In the genomic region with DNA sequence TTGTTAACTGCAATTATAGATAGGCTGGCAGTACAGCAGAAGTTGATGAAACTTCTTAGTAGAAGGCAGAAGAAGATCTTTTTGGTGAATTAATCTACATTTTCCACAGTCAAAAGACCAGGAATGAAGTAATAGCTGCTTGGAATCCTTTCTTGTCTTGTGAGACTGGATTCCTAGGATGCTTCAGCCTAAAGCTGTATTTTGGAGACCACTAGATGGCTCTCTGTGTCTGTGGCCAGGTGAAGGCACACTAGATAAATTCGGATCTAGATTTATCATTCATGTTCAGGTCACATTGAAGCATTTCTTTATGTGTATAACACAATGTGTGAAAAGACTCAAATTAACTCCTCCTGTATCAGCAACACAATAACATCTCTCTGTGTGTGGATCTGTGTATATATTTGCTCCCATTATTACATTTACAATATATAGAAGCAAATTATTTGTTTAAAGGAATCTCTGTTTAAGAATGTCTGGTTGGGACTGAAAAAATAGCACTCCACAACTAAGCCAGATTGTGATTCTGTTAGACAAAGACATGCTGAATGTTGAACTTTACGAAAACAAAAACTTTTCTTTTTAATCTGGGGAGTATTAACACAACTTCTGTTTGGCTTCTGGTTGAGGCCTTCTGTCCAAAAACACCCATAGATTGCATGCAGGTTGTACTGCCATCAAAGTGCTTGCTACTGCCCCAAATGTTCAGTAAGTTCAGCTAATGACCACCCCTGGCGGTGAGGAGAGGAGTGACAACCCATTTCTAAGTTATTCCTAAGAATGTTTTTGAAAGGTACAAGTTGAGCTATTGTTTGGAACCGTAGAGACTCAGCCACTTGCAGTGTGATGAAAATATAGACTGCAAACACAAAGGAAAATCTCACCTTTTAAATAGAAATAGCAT, we compare ENCODE assay signal across 9 cellular contexts. TPM values are rescaled to one million over a fixed set of nuclear protein-coding genes. Genes with fewer than 3 reads are reported as not detected.
DNase-seq lines count a peak whose midpoint lies in the region; ATAC-seq, FAIRE-seq and TF ChIP-seq lines count a peak whose summit lies in the region.
"Had no signal": no experiment of that assay in that cellular context is flagged by ENCODE, and none has a peak within 500 bp of the region (broad histone marks: within the 10 kb centered on the region; RNA-seq: fewer than 3 reads in every experiment).

No MANE protein-coding gene starts in this region.

- H3K27ac Mint-ChIP-seq in nephron progenitor cell = no peak overlapping the region
- H3K27ac Mint-ChIP-seq: activated B cell treated with CpG ODN at 0.5 μM for 24 hours had no signal

- no peak for TF ChIP-seq POLR2A in vagina (IDR thresholded peaks at IDR 0.05)

- DNase-seq in COLO829 (ENCODE audit: low spot score) (peak; percentile 39), GM18507 (ENCODE audit: extremely low spot score, insufficient read length, low read depth) (no peak), NCI-H2171 (lab: John Stamatoyannopoulos, UW) (peak; percentile 38), bronchial epithelial cell (ENCODE audit: low read depth) (peak; percentile 18), nephron progenitor cell (peak; percentile 28), posterior vena cava (ENCODE audit: low spot score) (no peak), vagina (ENCODE audit: extremely low spot score in 2 of 2) (no peak)
- DNase-seq: activated B cell treated with CpG ODN at 0.5 μM for 24 hours had no signal

- H3K36me3 ChIP-seq in bronchial epithelial cell (ENCODE audit: control insufficient read depth, insufficient read depth, low read length) (no peaks in the 10 kb centered on the region), vagina (no peaks in the 10 kb centered on the region)

- H3K9me3 Mint-ChIP-seq in nephron progenitor cell = peaks cover 4% of the 10 kb centered on the region
- H3K9me3 Mint-ChIP-seq: activated B cell treated with CpG ODN at 0.5 μM for 24 hours had no signal

- intact Hi-C loops in posterior vena cava (cut with DNase I) = no loop called here
- intact Hi-C loops in vagina (cut with DNase I) = no loop called here

- H3K36me3 Mint-ChIP-seq in nephron progenitor cell (ENCODE audit: low read depth) = no peaks in the 10 kb centered on the region

- peak; percentile 90 for ATAC-seq in HG02852 (IDR thresholded peaks at IDR 0.05; ENCODE audit: unreplicated experiment)

- H3K4me3 ChIP-seq in bronchial epithelial cell (ENCODE audit: low read depth, low read length) (no peak overlapping the region), vagina (no peak overlapping the region)

- H3K4me3 Mint-ChIP-seq in nephron progenitor cell = no peak overlapping the region
- H3K4me3 Mint-ChIP-seq: activated B cell treated with CpG ODN at 0.5 μM for 24 hours had no signal

- no peaks in the 10 kb centered on the region for H3K4me1 Mint-ChIP-seq in nephron progenitor cell
- H3K4me1 Mint-ChIP-seq: activated B cell treated with CpG ODN at 0.5 μM for 24 hours had no signal

- TF ChIP-seq CTCF in bronchial epithelial cell (IDR thresholded peaks at IDR 0.05; ENCODE audit: insufficient read depth, low read length, severe bottlenecking) = peak; percentile 51
- peak; percentile 51 for TF ChIP-seq CTCF in nephron progenitor cell (IDR thresholded peaks at IDR 0.05)
- TF ChIP-seq CTCF in vagina (IDR thresholded peaks at IDR 0.05) = peak in 1 of 3 experiments; percentile 20

- H3K27me3 ChIP-seq in bronchial epithelial cell (ENCODE audit: control insufficient read depth, insufficient read depth, low read length) (no peaks in the 10 kb centered on the region), vagina (no peaks in the 10 kb centered on the region)

- FAIRE-seq in GM18507 (lab: Jason Lieb, UNC) = peak; percentile 71
- FAIRE-seq in bronchial epithelial cell (lab: Jason Lieb, UNC) = no peak

- H3K4me1 ChIP-seq in vagina = no peaks in the 10 kb centered on the region

- no peak overlapping the region for H3K27ac ChIP-seq in vagina

- no peaks in the 10 kb centered on the region for H3K9me3 ChIP-seq in vagina

- peaks cover 9% of the 10 kb centered on the region for H3K27me3 Mint-ChIP-seq in nephron progenitor cell (ENCODE audit: low read depth, poor library complexity)
- H3K27me3 Mint-ChIP-seq: activated B cell treated with CpG ODN at 0.5 μM for 24 hours had no signal

RNA-seq across cellular contexts. Expression of a gene that starts 10.6 kb away (rescaled TPM):
- total RNA-seq in bronchial epithelial cell (not detected in 2 replicates), posterior vena cava (under 1 TPM in 1 of 2 donors, not detected in 1; 0.14 TPM), vagina (1.5 TPM)
- total RNA-seq: activated B cell treated with CpG ODN at 0.5 μM for 24 hours had no signal

Comparison
In these comparisons a context has a peak if more than half of its experiments do, and no peak if none do; other contexts are left out.
1. DNase-seq: peak in COLO829 (single experiment), NCI-H2171 (single experiment), bronchial epithelial cell (single experiment) and nephron progenitor cell (single experiment); none in GM18507 (single experiment), posterior vena cava (single experiment) and vagina (0 of 2).